8 cellular contexts compared by ENCODE assay signal in the genomic region with DNA sequence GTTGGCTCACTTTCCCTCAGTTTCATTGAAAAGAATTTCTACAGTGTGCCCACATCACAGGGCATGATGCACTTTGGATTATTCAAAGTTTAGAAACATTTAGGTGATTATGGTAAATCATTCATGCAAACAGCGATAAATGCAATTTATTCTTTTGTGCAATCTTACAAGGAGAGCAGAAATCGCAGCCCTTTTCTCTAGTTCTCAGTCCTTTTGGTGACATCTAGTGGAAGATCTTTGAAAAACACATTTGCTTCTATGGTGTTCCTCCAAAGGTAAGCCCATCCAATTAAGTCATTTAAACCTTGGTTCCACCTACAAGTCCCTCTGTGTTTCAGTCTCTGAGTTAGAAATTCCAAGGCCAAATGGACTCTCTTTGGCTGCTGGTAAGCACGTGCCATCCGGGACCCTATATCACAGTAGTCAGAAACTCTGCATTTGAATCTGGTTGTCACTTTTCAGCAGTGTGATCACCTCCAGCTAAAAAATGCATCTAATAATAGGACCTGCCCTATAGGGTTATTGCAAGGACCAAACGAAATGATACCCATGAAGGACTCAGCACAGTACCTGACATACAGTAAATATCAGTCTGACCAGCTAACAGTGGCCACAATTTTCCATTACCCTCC.
DNase-seq lines count a peak whose midpoint lies in the region; ATAC-seq and TF ChIP-seq lines count a peak whose summit lies in the region.

No MANE protein-coding gene starts in this region.

- no peak overlapping the region for H3K4me3 ChIP-seq in PC-9
- H3K4me3 ChIP-seq in MG63: no peak overlapping the region

- peaks cover 9% of the 10 kb centered on the region for H3K36me3 ChIP-seq in PC-9 (ENCODE audit: low read depth)
- peaks cover 64% of the 10 kb centered on the region for H3K36me3 ChIP-seq in MG63

- intact Hi-C loops in PC-9 (cut with micrococcal nuclease; ENCODE audit: unreplicated experiment): loop anchor here (2.0 to 10.0 kb wide), 4 partner anchors 124 to 418 kb away; no protein-coding TSS in a partner anchor
- intact Hi-C loops in activated CD4-positive, alpha-beta memory T cell treated with anti-CD3 and anti-CD28 coated beads for 36 hours (cut with micrococcal nuclease): no loop called here

- H3F3A ChIP-seq in PC-9 (ENCODE audit: insufficient read depth, low read depth): peaks cover 15% of the 10 kb centered on the region

- H2AFZ ChIP-seq in PC-9: no peak overlapping the region

- H3K27ac ChIP-seq in PC-9: no peak overlapping the region

- H3K79me2 ChIP-seq in PC-9 (ENCODE audit: low read depth): no peaks in the 10 kb centered on the region

- no peak overlapping the region for H3K27ac Mint-ChIP-seq in neural crest cell (ENCODE audit: unreplicated experiment)
- H3K27ac Mint-ChIP-seq in activated CD4-positive, alpha-beta memory T cell treated with anti-CD3 and anti-CD28 coated beads for 36 hours: no peak overlapping the region

- no peaks in the 10 kb centered on the region for H3K9me3 Mint-ChIP-seq in neural crest cell
- no peaks in the 10 kb centered on the region for H3K9me3 Mint-ChIP-seq in activated CD4-positive, alpha-beta memory T cell treated with anti-CD3 and anti-CD28 coated beads for 36 hours

- no peaks in the 10 kb centered on the region for H3K4me1 ChIP-seq in PC-9 (replicated peaks; ENCODE audit: insufficient read depth)

- H3K27me3 Mint-ChIP-seq in neural crest cell (ENCODE audit: low read depth): no peaks in the 10 kb centered on the region
- H3K27me3 Mint-ChIP-seq in activated CD4-positive, alpha-beta memory T cell treated with anti-CD3 and anti-CD28 coated beads for 36 hours: no peaks in the 10 kb centered on the region

- H3K9me3 ChIP-seq in PC-9 (ENCODE audit: insufficient read depth, low read depth) (no peaks in the 10 kb centered on the region), MG63 (no peaks in the 10 kb centered on the region)

- BruUV-seq in PC-9 (replicated peaks; lab: Mats Ljungman, UMichigan): no TSS peak

- ATAC-seq in GM18868 (IDR thresholded peaks at IDR 0.05; ENCODE audit: unreplicated experiment): no peak

- no peak overlapping the region for H3K4me3 Mint-ChIP-seq in neural crest cell
- H3K4me3 Mint-ChIP-seq in activated CD4-positive, alpha-beta memory T cell treated with anti-CD3 and anti-CD28 coated beads for 36 hours: no peak overlapping the region

- CTCF ChIA-PET in HEK293T (lab: Yijun Ruan, JAX): interaction anchor here (1.1 to 1.5 kb wide), 2 partner anchors 93 to 124 kb away, joined by 4 to 5 read pairs; no protein-coding TSS in a partner anchor
- CTCF ChIA-PET in PC-9 (lab: Charles Lee): no interaction called here
- CTCF ChIA-PET in activated CD4-positive, alpha-beta memory T cell treated with anti-CD3 and anti-CD28 coated beads for 36 hours (lab: Charles Lee): no interaction called here

- H3K27me3 ChIP-seq in PC-9 (ENCODE audit: insufficient read depth, low read depth) (no peaks in the 10 kb centered on the region), MG63 (no peaks in the 10 kb centered on the region)

- H3K4me2 ChIP-seq in PC-9: no peak overlapping the region

- POLR2A ChIA-PET in HEK293T (lab: Yijun Ruan, JAX): no interaction called here
- POLR2A ChIA-PET in PC-9 (lab: Charles Lee; ENCODE audit: unreplicated experiment): no interaction called here
- POLR2A ChIA-PET in activated CD4-positive, alpha-beta memory T cell treated with anti-CD3 and anti-CD28 coated beads for 36 hours (lab: Charles Lee): no interaction called here

- peaks cover 4% of the 10 kb centered on the region for H3K4me1 Mint-ChIP-seq in neural crest cell
- H3K4me1 Mint-ChIP-seq in activated CD4-positive, alpha-beta memory T cell treated with anti-CD3 and anti-CD28 coated beads for 36 hours (ENCODE audit: low read depth): no peaks in the 10 kb centered on the region

- no peaks in the 10 kb centered on the region for H3K9me2 ChIP-seq in PC-9 (ENCODE audit: insufficient read depth)

- H3K36me3 Mint-ChIP-seq in neural crest cell (ENCODE audit: low read depth): no peaks in the 10 kb centered on the region
- peaks cover 22% of the 10 kb centered on the region for H3K36me3 Mint-ChIP-seq in activated CD4-positive, alpha-beta memory T cell treated with anti-CD3 and anti-CD28 coated beads for 36 hours

- TF ChIP-seq CTCF in PC-9 (conservative IDR thresholded peaks at IDR 0.05): peak; percentile 75
- TF ChIP-seq CTCF in neural crest cell (conservative IDR thresholded peaks at IDR 0.05): peak; percentile 69

- H4K20me1 ChIP-seq in PC-9 (ENCODE audit: insufficient read depth): peaks cover 12% of the 10 kb centered on the region; the same call in 1 of the 2 replicates

- DNase-seq in DMS153 (lab: John Stamatoyannopoulos, UW) (peak; percentile 2), HEK293T (ENCODE audit: extremely low spot score) (peak; percentile 70), PC-9 (peak in 1 of 2 experiments; percentile 69), epidermal melanocyte (ENCODE audit: insufficient read length, low spot score) (peak; percentile 82), neural crest cell (ENCODE audit: low read depth, low spot score) (no peak), MG63 (no peak)
- DNase-seq in activated CD4-positive, alpha-beta memory T cell treated with anti-CD3 and anti-CD28 coated beads for 36 hours: no peak

TF ChIP-seq in HEK293T, 16 proteins besides CTCF, POLR2A, EP300 and RAD21:
- no peak for TF ChIP-seq ELF4 (IDR thresholded peaks at IDR 0.05)
- no peak for TF ChIP-seq NFRKB (IDR thresholded peaks at IDR 0.05)
- TF ChIP-seq FOXK2 (IDR thresholded peaks at IDR 0.05): no peak
- TF ChIP-seq HDGF (IDR thresholded peaks at IDR 0.05; ENCODE audit: borderline replicate concordance): no peak
- TF ChIP-seq FOXM1 (IDR thresholded peaks at IDR 0.05; ENCODE audit: borderline replicate concordance): no peak
- TF ChIP-seq, protein P1, sequence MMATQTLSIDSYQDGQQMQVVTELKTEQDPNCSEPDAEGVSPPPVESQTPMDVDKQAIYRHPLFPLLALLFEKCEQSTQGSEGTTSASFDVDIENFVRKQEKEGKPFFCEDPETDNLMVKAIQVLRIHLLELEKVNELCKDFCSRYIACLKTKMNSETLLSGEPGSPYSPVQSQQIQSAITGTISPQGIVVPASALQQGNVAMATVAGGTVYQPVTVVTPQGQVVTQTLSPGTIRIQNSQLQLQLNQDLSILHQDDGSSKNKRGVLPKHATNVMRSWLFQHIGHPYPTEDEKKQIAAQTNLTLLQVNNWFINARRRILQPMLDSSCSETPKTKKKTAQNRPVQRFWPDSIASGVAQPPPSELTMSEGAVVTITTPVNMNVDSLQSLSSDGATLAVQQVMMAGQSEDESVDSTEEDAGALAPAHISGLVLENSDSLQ (IDR thresholded peaks at IDR 0.05): no peak
- TF ChIP-seq BHLHE40 (IDR thresholded peaks at IDR 0.05; ENCODE audit: borderline replicate concordance): no peak
- no peak for TF ChIP-seq LEF1 (IDR thresholded peaks at IDR 0.05; ENCODE audit: borderline replicate concordance)
- TF ChIP-seq TARDBP (IDR thresholded peaks at IDR 0.05): no peak
- no peak for TF ChIP-seq L3MBTL2 (conservative IDR thresholded peaks at IDR 0.05)
- TF ChIP-seq CTBP1 (IDR thresholded peaks at IDR 0.05; ENCODE audit: borderline replicate concordance): no peak
- TF ChIP-seq FOXA1 (IDR thresholded peaks at IDR 0.05): no peak
- TF ChIP-seq ZNF384 (IDR thresholded peaks at IDR 0.05): no peak
- no peak for TF ChIP-seq SUZ12 (IDR thresholded peaks at IDR 0.05)
- TF ChIP-seq ARNT (IDR thresholded peaks at IDR 0.05): no peak
- TF ChIP-seq SP1 (IDR thresholded peaks at IDR 0.05): no peak

Comparison
In these comparisons a context has a peak if more than half of its experiments do, and no peak if none do; other contexts are left out.
1. DNase-seq: peak in DMS153 (single experiment), HEK293T (single experiment) and epidermal melanocyte (single experiment); none in neural crest cell (single experiment), MG63 (single experiment) and activated CD4-positive, alpha-beta memory T cell treated with anti-CD3 and anti-CD28 coated beads for 36 hours (single experiment).